ENCODE assay signal across 25 cellular contexts in genomic region chr18:13495980-13496379, GRCh38.
DNase-seq lines count a peak whose midpoint lies in the region; ATAC-seq and TF ChIP-seq lines count a peak whose summit lies in the region.
"Had no signal": no experiment of that assay in that cellular context is flagged by ENCODE, and none has a peak within 500 bp of the region (broad histone marks: within the 10 kb centered on the region; RNA-seq: fewer than 3 reads in every experiment).

No MANE protein-coding gene starts in this region.

- no peak for ATAC-seq in activated CD4-positive, alpha-beta T cell treated with anti-CD3 and anti-CD28 coated beads for 36 hours
- no peak for ATAC-seq in naive thymus-derived CD8-positive, alpha-beta T cell
- no peak for ATAC-seq in GM19397 (IDR thresholded peaks at IDR 0.05; ENCODE audit: unreplicated experiment)
- ATAC-seq in activated T-cell treated with anti-CD3 and anti-CD28 coated beads, Interleukin-2, amount 50 U/mL, for 72 hours (replicated peaks in 1 of 2): no peak
- ATAC-seq: HepG2, K562 had no signal

- peaks cover 22% of the 10 kb centered on the region for H3K4me1 Mint-ChIP-seq in activated CD4-positive, alpha-beta T cell treated with anti-CD3 and anti-CD28 coated beads for 36 hours
- H3K4me1 Mint-ChIP-seq in naive thymus-derived CD8-positive, alpha-beta T cell: peaks cover 2 to 21% (median 7%) of the 10 kb centered on the region in 4 donors
- H3K4me1 Mint-ChIP-seq in activated T-cell treated with anti-CD3 and anti-CD28 coated beads, Interleukin-2, amount 50 U/mL, for 72 hours (ENCODE audit: low read depth): peaks cover 31% of the 10 kb centered on the region

- H3K4me3 ChIP-seq in ascending aorta: no peak overlapping the region
- no peak overlapping the region for H3K4me3 ChIP-seq in tibial artery
- H3K4me3 ChIP-seq: BLaER1 treated with 17β-estradiol and CSF1 and Interleukin-3, amounts not matched to agents 10 nM and 100 nM; K562; PC-9 had no signal

- TF ChIP-seq CTCF in ascending aorta (IDR thresholded peaks at IDR 0.05): no peak
- TF ChIP-seq CTCF in tibial artery (IDR thresholded peaks at IDR 0.05): no peak

- H3K4me3 Mint-ChIP-seq in activated CD4-positive, alpha-beta T cell treated with anti-CD3 and anti-CD28 coated beads for 36 hours: no peak overlapping the region
- no peak overlapping the region for H3K4me3 Mint-ChIP-seq in naive thymus-derived CD8-positive, alpha-beta T cell
- H3K4me3 Mint-ChIP-seq in activated T-cell treated with anti-CD3 and anti-CD28 coated beads, Interleukin-2, amount 50 U/mL, for 72 hours: no peak overlapping the region

- H3K9me3 ChIP-seq in ascending aorta: no peaks in the 10 kb centered on the region
- no peaks in the 10 kb centered on the region for H3K9me3 ChIP-seq in tibial artery

- DNase-seq in activated CD4-positive, alpha-beta T cell treated with anti-CD3 and anti-CD28 coated beads for 36 hours: no peak
- no peak for DNase-seq in activated CD4-positive, alpha-beta T cell treated with anti-CD3 and anti-CD28 coated beads for 1 hour
- no peak for DNase-seq in ascending aorta (ENCODE audit: low spot score in 2 of 2)
- no peak for DNase-seq in naive thymus-derived CD8-positive, alpha-beta T cell
- DNase-seq in tibial artery: no peak
- no peak for DNase-seq in epidermal melanocyte (ENCODE audit: insufficient read length, low spot score)
- no peak for DNase-seq in activated T-cell treated with anti-CD3 and anti-CD28 coated beads, Interleukin-2, amount 50 U/mL, for 72 hours
- DNase-seq: EL, GF-D8, GOT3, HCEC 1CT, MM.1S, NCI-H1092, NCI-H1436, NCI-H187 treated with DMSO at 0.1 percent for 48 hours, NCI-H510A, PC-9, RPMI8226, SHP77 treated with DMSO at 0.1 percent for 48 hours had no signal

- H3K4me1 ChIP-seq in ascending aorta: peaks cover 8 to 26% of the 10 kb centered on the region in 2 donors
- peaks cover 0 to 29% (median 16%) of the 10 kb centered on the region in 4 donors for H3K4me1 ChIP-seq in tibial artery

- H3K36me3 ChIP-seq in ascending aorta: peaks cover 15 to 16% of the 10 kb centered on the region in 2 donors
- peaks cover 0 to 36% (median 11%) of the 10 kb centered on the region in 3 donors for H3K36me3 ChIP-seq in tibial artery

- CTCF ChIA-PET in activated CD4-positive, alpha-beta T cell treated with anti-CD3 and anti-CD28 coated beads for 36 hours (lab: Charles Lee): no interaction called here

- H3K27me3 Mint-ChIP-seq in activated CD4-positive, alpha-beta T cell treated with anti-CD3 and anti-CD28 coated beads for 36 hours: no peaks in the 10 kb centered on the region
- no peaks in the 10 kb centered on the region for H3K27me3 Mint-ChIP-seq in naive thymus-derived CD8-positive, alpha-beta T cell
- H3K27me3 Mint-ChIP-seq in activated T-cell treated with anti-CD3 and anti-CD28 coated beads, Interleukin-2, amount 50 U/mL, for 72 hours (ENCODE audit: low read depth): no peaks in the 10 kb centered on the region

- intact Hi-C loops in activated CD4-positive, alpha-beta T cell treated with anti-CD3 and anti-CD28 coated beads for 36 hours (cut with DNase I, micrococcal nuclease): no loop called here
- intact Hi-C loops in ascending aorta (cut with DNase I): no loop called here
- intact Hi-C loops in tibial artery (cut with DNase I; ENCODE audit: low total_unique reads): no loop called here

- H3K27ac ChIP-seq in ascending aorta (peak overlapping the region; percentile 79 to 87), tibial artery (peak overlapping the region; percentile 61 to 65)
- H3K27ac ChIP-seq: 22Rv1, HL-60, PC-9 had no signal

- H3K27me3 ChIP-seq in ascending aorta (no peaks in the 10 kb centered on the region), tibial artery (no peaks in the 10 kb centered on the region)
- H3K27me3 ChIP-seq: BLaER1 treated with 17β-estradiol and CSF1 and Interleukin-3, amounts not matched to agents 10 nM and 100 nM had no signal

- peaks cover 36% of the 10 kb centered on the region for H3K36me3 Mint-ChIP-seq in activated CD4-positive, alpha-beta T cell treated with anti-CD3 and anti-CD28 coated beads for 36 hours (ENCODE audit: low read depth)
- H3K36me3 Mint-ChIP-seq in naive thymus-derived CD8-positive, alpha-beta T cell: peaks cover 5 to 24% (median 17%) of the 10 kb centered on the region in 3 donors
- peaks cover 20 to 22% of the 10 kb centered on the region in 2 donors for H3K36me3 Mint-ChIP-seq in activated T-cell treated with anti-CD3 and anti-CD28 coated beads, Interleukin-2, amount 50 U/mL, for 72 hours (ENCODE audit: insufficient read depth in 2 of 2)

- H3K27ac Mint-ChIP-seq in activated CD4-positive, alpha-beta T cell treated with anti-CD3 and anti-CD28 coated beads for 36 hours: peak overlapping the region; percentile 28
- H3K27ac Mint-ChIP-seq in naive thymus-derived CD8-positive, alpha-beta T cell: peak overlapping the region in 8 of 10 donors; percentile 19 to 74 (median 48)
- H3K27ac Mint-ChIP-seq in activated T-cell treated with anti-CD3 and anti-CD28 coated beads, Interleukin-2, amount 50 U/mL, for 72 hours: no peak overlapping the region

- H3K9me3 Mint-ChIP-seq in activated CD4-positive, alpha-beta T cell treated with anti-CD3 and anti-CD28 coated beads for 36 hours (ENCODE audit: low read depth): peaks cover 13% of the 10 kb centered on the region
- H3K9me3 Mint-ChIP-seq in naive thymus-derived CD8-positive, alpha-beta T cell: peaks cover 0 to 13% (median 0%) of the 10 kb centered on the region in 9 donors
- H3K9me3 Mint-ChIP-seq in activated T-cell treated with anti-CD3 and anti-CD28 coated beads, Interleukin-2, amount 50 U/mL, for 72 hours: peaks cover 4 to 8% of the 10 kb centered on the region in 2 donors

- POLR2A ChIA-PET in activated CD4-positive, alpha-beta T cell treated with anti-CD3 and anti-CD28 coated beads for 36 hours (lab: Charles Lee): no interaction called here
- POLR2A ChIA-PET in naive thymus-derived CD8-positive, alpha-beta T cell (lab: Charles Lee): no interaction called here
